In the genomic region with DNA sequence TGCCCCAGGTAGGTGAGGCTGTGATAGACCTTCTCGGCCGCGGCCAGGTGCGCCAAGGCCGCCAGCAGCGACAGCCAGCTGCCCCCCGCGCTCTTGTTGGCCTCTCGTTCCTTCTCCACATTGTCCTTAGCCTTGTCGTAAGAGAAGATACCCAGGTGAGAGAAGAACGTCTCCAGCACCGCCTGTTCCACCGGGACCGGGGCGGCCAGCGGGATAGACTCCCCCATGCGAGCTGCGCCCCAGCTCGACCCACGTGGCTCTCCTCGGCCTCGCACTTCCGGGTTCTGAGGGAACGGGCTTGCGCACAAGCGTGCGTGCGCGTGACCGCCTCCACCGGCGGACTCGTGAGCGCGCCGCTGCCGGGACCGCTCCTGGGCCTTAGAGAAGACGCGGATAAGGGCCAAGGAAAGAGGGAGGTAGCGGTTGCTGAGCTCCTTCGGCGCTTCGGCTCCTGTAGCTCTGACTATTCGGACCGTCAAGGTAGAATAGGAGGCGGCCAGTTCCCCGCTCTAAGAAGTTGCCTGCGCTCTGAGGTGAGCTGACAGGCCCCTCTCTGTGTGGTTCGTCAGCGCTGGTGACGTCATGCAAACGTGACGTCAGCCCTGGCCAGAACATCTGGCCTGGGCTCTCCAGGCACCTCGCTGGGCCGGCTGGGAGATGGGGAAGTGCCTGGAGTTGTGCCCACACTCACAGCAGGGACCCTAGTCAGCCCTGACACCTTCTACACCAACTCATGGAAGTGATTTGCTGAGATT, we compare ENCODE assay signal across 8 cellular contexts. TPM values are rescaled to one million over a fixed set of nuclear protein-coding genes. Genes with fewer than 3 reads are reported as not detected.
DNase-seq lines count a peak whose midpoint lies in the region; ATAC-seq and TF ChIP-seq lines count a peak whose summit lies in the region.

Gene KICS2 (minus strand): TSS at position 286 of the 755 bp plus-strand sequence. CDS start 59 bp downstream, at position 227.

- peak; percentile 96 for ATAC-seq in activated T-helper 17 cell treated with anti-CD3 and anti-CD28 coated beads, Interleukin-2, amount 50 U/mL, for 72 hours (replicated peaks)
- ATAC-seq in natural killer cell, result peak; percentile 89 to 97 (median 92)

- H3K4me3 Mint-ChIP-seq in activated T-helper 17 cell treated with anti-CD3 and anti-CD28 coated beads, Interleukin-2, amount 50 U/mL, for 72 hours, result peak within 1 kb of the TSS; percentile 92
- H3K4me3 Mint-ChIP-seq in natural killer cell, result peak within 1 kb of the TSS; percentile 98

- no peak for TF ChIP-seq CTCF in natural killer cell (IDR thresholded peaks at IDR 0.05)

- peaks cover 11% of the 10 kb centered on the region for H3K36me3 Mint-ChIP-seq in activated T-helper 17 cell treated with anti-CD3 and anti-CD28 coated beads, Interleukin-2, amount 50 U/mL, for 72 hours (ENCODE audit: low read depth)
- no peaks in the 10 kb centered on the region for H3K36me3 Mint-ChIP-seq in natural killer cell

- no peaks in the 10 kb centered on the region for H3K9me3 Mint-ChIP-seq in activated T-helper 17 cell treated with anti-CD3 and anti-CD28 coated beads, Interleukin-2, amount 50 U/mL, for 72 hours
- no peaks in the 10 kb centered on the region for H3K9me3 Mint-ChIP-seq in natural killer cell

- intact Hi-C loops in natural killer cell (cut with micrococcal nuclease), result loop anchor here (1.0 to 10.0 kb wide), 2 partner anchors 182 to 447 kb away; partner anchors contain the start of genes RXYLT1 and XPOT

- DNase-seq in EL, result peak; percentile 93
- DNase-seq in GOT3 (lab: John Stamatoyannopoulos, UW), result peak; percentile 100
- peak; percentile 91 for DNase-seq in LHCN-M2 (ENCODE audit: low read depth)
- DNase-seq in RPMI7951 (ENCODE audit: low read depth), result peak; percentile 89
- DNase-seq in fibroblast of peridontal ligament (ENCODE audit: extremely low read depth), result peak; percentile 92
- peak; percentile 92 for DNase-seq in natural killer cell
- peak; percentile 80 to 98 (median 90) for DNase-seq in stimulated activated naive CD4-positive, alpha-beta T cell (lab: John Stamatoyannopoulos, UW)

- peaks cover 14% of the 10 kb centered on the region for H3K4me1 Mint-ChIP-seq in activated T-helper 17 cell treated with anti-CD3 and anti-CD28 coated beads, Interleukin-2, amount 50 U/mL, for 72 hours
- peaks cover 26 to 37% of the 10 kb centered on the region in 2 donors for H3K4me1 Mint-ChIP-seq in natural killer cell

- H3K27ac Mint-ChIP-seq in activated T-helper 17 cell treated with anti-CD3 and anti-CD28 coated beads, Interleukin-2, amount 50 U/mL, for 72 hours, result peak within 1 kb of the TSS; percentile 94
- peak within 1 kb of the TSS; percentile 96 to 97 for H3K27ac Mint-ChIP-seq in natural killer cell

- H3K27me3 Mint-ChIP-seq in activated T-helper 17 cell treated with anti-CD3 and anti-CD28 coated beads, Interleukin-2, amount 50 U/mL, for 72 hours, result peaks cover 3% of the 10 kb centered on the region
- H3K27me3 Mint-ChIP-seq in natural killer cell (ENCODE audit: low read depth in 2 of 2), result peaks cover 15 to 21% of the 10 kb centered on the region in 2 donors

RNA-seq across cellular contexts. Expression of gene KICS2, which starts in this region (rescaled TPM):
- total RNA-seq in LHCN-M2 (2014; rRNA removed), result 6.0 and 9.4 TPM in 2 replicates
- polyA plus RNA-seq in LHCN-M2 (2012), result 1.9 TPM
- total RNA-seq in RPMI7951 (2014; rRNA removed; shearing (Covaris generic)), result 3.9 and 10.2 TPM in 2 replicates
- 10 to 100 TPM in 1 of 2 donors, 1 to 10 TPM in 1; 9.9 to 14.2 TPM for total RNA-seq in activated T-helper 17 cell treated with anti-CD3 and anti-CD28 coated beads, Interleukin-2, amount 50 U/mL, for 72 hours
- 10 to 100 TPM; 14.7 to 19.5 (median 15.6) TPM for total RNA-seq in natural killer cell

Comparison
In these comparisons a context has a peak if more than half of its experiments do, and no peak if none do; other contexts are left out.
1. Peak in every context shown above with its lines: DNase-seq and ATAC-seq.